In genomic region chr6:111011360-111012142, GRCh38 we compare ENCODE assay signal across 8 cellular contexts. TPM values are rescaled to one million over a fixed set of nuclear protein-coding genes. Genes with fewer than 3 reads are reported as not detected.
A peak's percentile ranks its signal among the peaks of the same experiment; 100 is the strongest.
DNase-seq lines count a peak whose midpoint lies in the region; ATAC-seq and TF ChIP-seq lines count a peak whose summit lies in the region.

No MANE protein-coding gene starts in this region.

- H3K27me3 Mint-ChIP-seq in activated T-helper 2 cell treated with anti-CD3 and anti-CD28 coated beads, Interferon-gamma antibody, Interleukin-2, Interleukin-4, amounts not matched to agents 10 μg/mL and 5 μg/mL and 100 μg/mL, durations not matched to agents 14 hours and 24 hours and 36 hours (ENCODE audit: low read depth): no peaks in the 10 kb centered on the region

- H2AFZ ChIP-seq in Karpas-422 (ENCODE audit: low read length): no peak overlapping the region
- H2AFZ ChIP-seq in fibroblast of lung (ENCODE audit: low read length): no peak overlapping the region
- no peak overlapping the region for H2AFZ ChIP-seq in neuronal stem cell (ENCODE audit: low read length)

- no peak overlapping the region for H4K8ac ChIP-seq in neuronal stem cell (ENCODE audit: low read depth, low read length)

- H3K27me3 ChIP-seq in Karpas-422 (ENCODE audit: low read length) (no peaks in the 10 kb centered on the region), fibroblast of lung (ENCODE audit: control insufficient read depth, insufficient read depth, low read length) (no peaks in the 10 kb centered on the region), neuronal stem cell (ENCODE audit: control insufficient read depth in 3 of 3, insufficient read depth in 3 of 3, low read depth in 1 of 3, low read length in 3 of 3) (no peaks in the 10 kb centered on the region)

- no peak overlapping the region for H3K4me3 ChIP-seq in Karpas-422 (ENCODE audit: low read length)
- no peak overlapping the region for H3K4me3 ChIP-seq in fibroblast of lung (replicated peaks in 1 of 4; ENCODE audit: control extremely low read depth in 1 of 4, insufficient read depth in 1 of 4, low read depth in 3 of 4, low read length in 4 of 4)
- H3K4me3 ChIP-seq in neuronal stem cell (ENCODE audit: low read length in 2 of 2): no peak overlapping the region

- H4K20me1 ChIP-seq in Karpas-422 (ENCODE audit: insufficient read depth, low read depth, low read length) (no peaks in the 10 kb centered on the region), fibroblast of lung (ENCODE audit: control insufficient read depth, extremely low read depth, insufficient read depth, low read length) (no peaks in the 10 kb centered on the region)

- no peak overlapping the region for H2AK5ac ChIP-seq in neuronal stem cell (ENCODE audit: low read depth, low read length)

- intact Hi-C loops in activated T-helper 2 cell treated with anti-CD3 and anti-CD28 coated beads, Interferon-gamma antibody, Interleukin-2, Interleukin-4, amounts not matched to agents 10 μg/mL and 5 μg/mL and 100 μg/mL, durations not matched to agents 14 hours and 24 hours and 36 hours (cut with micrococcal nuclease): loop anchor here (1.0 kb wide), 1 partner anchor 199 kb away; no protein-coding TSS in a partner anchor

- no peak overlapping the region for H3K9ac ChIP-seq in Karpas-422 (ENCODE audit: low read length)
- H3K9ac ChIP-seq in fibroblast of lung (ENCODE audit: insufficient read depth, low read length): no peak overlapping the region
- H3K9ac ChIP-seq in neuronal stem cell (ENCODE audit: low read depth, low read length, poor library complexity): no peak overlapping the region

- H3K4me1 ChIP-seq in Karpas-422 (ENCODE audit: low read length) (no peaks in the 10 kb centered on the region), fibroblast of lung (ENCODE audit: control insufficient read depth, extremely low read depth, insufficient read depth, low read length) (no peaks in the 10 kb centered on the region), neuronal stem cell (ENCODE audit: control insufficient read depth in 2 of 2, insufficient read depth in 1 of 2, low read depth in 1 of 2, low read length in 2 of 2) (no peaks in the 10 kb centered on the region)

- H3K4me3 Mint-ChIP-seq in activated T-helper 2 cell treated with anti-CD3 and anti-CD28 coated beads, Interferon-gamma antibody, Interleukin-2, Interleukin-4, amounts not matched to agents 10 μg/mL and 5 μg/mL and 100 μg/mL, durations not matched to agents 14 hours and 24 hours and 36 hours (ENCODE audit: low read depth): no peak overlapping the region

- H2BK12ac ChIP-seq in neuronal stem cell (ENCODE audit: low read length): no peak overlapping the region

- DNase-seq in activated naive CD4-positive, alpha-beta T cell treated with anti-CD3 and anti-CD28 coated beads, Interleukin-2, amount 50 U/mL, for 72 hours (ENCODE audit: low spot score in 2 of 2): peak in 1 of 2 donors; percentile 23
- DNase-seq in activated naive CD4-positive, alpha-beta T cell treated with anti-CD3 and anti-CD28 coated beads, Interleukin-2, amount 50 U/mL, for 16 hours: no peak
- DNase-seq in Karpas-422 (peak; percentile 68), SKM-1 treated with dmso at 0.1 percent for 144 hours (lab: John Stamatoyannopoulos, UW; ENCODE audit: unreplicated experiment) (peak; percentile 49), fibroblast of lung (ENCODE audit: low read depth in 2 of 2) (peak; percentile 33 to 66), neuronal stem cell (ENCODE audit: low spot score) (peak; percentile 35)
- no peak for DNase-seq in activated T-helper 2 cell treated with anti-CD3 and anti-CD28 coated beads, Interferon-gamma antibody, Interleukin-2, Interleukin-4, amounts not matched to agents 10 μg/mL and 5 μg/mL and 100 μg/mL, durations not matched to agents 14 hours and 24 hours and 36 hours (ENCODE audit: low spot score)

- H3K36me3 Mint-ChIP-seq in activated naive CD4-positive, alpha-beta T cell treated with anti-CD3 and anti-CD28 coated beads, Interleukin-2, amount 50 U/mL, for 72 hours: peaks cover 0 to 26% of the 10 kb centered on the region in 2 donors
- H3K36me3 Mint-ChIP-seq in activated T-helper 2 cell treated with anti-CD3 and anti-CD28 coated beads, Interferon-gamma antibody, Interleukin-2, Interleukin-4, amounts not matched to agents 10 μg/mL and 5 μg/mL and 100 μg/mL, durations not matched to agents 14 hours and 24 hours and 36 hours (ENCODE audit: low read depth): peaks cover 61% of the 10 kb centered on the region

- no peak overlapping the region for H4K91ac ChIP-seq in neuronal stem cell (ENCODE audit: low read depth, low read length, poor library complexity)

- no peak overlapping the region for H3K4me2 ChIP-seq in Karpas-422 (ENCODE audit: low read depth, low read length, poor library complexity, severe bottlenecking)
- H3K4me2 ChIP-seq in fibroblast of lung (ENCODE audit: extremely low read depth, insufficient read depth, low read length): no peak overlapping the region
- no peak overlapping the region for H3K4me2 ChIP-seq in neuronal stem cell (ENCODE audit: insufficient read depth, low read length, poor library complexity, severe bottlenecking)

- H3K27ac ChIP-seq in Karpas-422 (ENCODE audit: low read length) (no peak overlapping the region), fibroblast of lung (ENCODE audit: insufficient read depth, low read length) (no peak overlapping the region), neuronal stem cell (replicated peaks; ENCODE audit: low read length) (no peak overlapping the region)

- peaks cover 4% of the 10 kb centered on the region for H3K4me1 Mint-ChIP-seq in activated T-helper 2 cell treated with anti-CD3 and anti-CD28 coated beads, Interferon-gamma antibody, Interleukin-2, Interleukin-4, amounts not matched to agents 10 μg/mL and 5 μg/mL and 100 μg/mL, durations not matched to agents 14 hours and 24 hours and 36 hours (ENCODE audit: low read depth)

- H3K9me3 ChIP-seq in Karpas-422 (ENCODE audit: low read length) (no peaks in the 10 kb centered on the region), fibroblast of lung (ENCODE audit: control insufficient read depth, insufficient read depth, low read depth, low read length) (no peaks in the 10 kb centered on the region), neuronal stem cell (replicated peaks in 1 of 2; ENCODE audit: control insufficient read depth in 2 of 2, insufficient read depth in 1 of 2, low read depth in 1 of 2, low read length in 2 of 2) (peaks cover 4 to 11% of the 10 kb centered on the region in 2 donors)

- no CpG with 5 or more reads among the region's 2 CpGs for WGBS in neuronal stem cell (ENCODE audit: extremely low coverage in 2 of 2, insufficient read length in 2 of 2, insufficient replicate concordance in 1 of 2), 2 donors

- no peak overlapping the region for H2BK15ac ChIP-seq in neuronal stem cell (ENCODE audit: low read length)

- H3K4ac ChIP-seq in neuronal stem cell (ENCODE audit: low read length): no peak overlapping the region

- no peaks in the 10 kb centered on the region for H3K9me2 ChIP-seq in Karpas-422 (replicated peaks; ENCODE audit: insufficient read depth, low read length)

- H3K36me3 ChIP-seq in Karpas-422 (ENCODE audit: insufficient read depth, low read length) (peaks cover 69% of the 10 kb centered on the region), fibroblast of lung (ENCODE audit: control insufficient read depth, insufficient read depth, low read length) (peaks cover 6% of the 10 kb centered on the region), neuronal stem cell (replicated peaks in 1 of 2; ENCODE audit: control insufficient read depth in 2 of 2, insufficient read depth in 2 of 2, low read length in 2 of 2) (peaks cover 12 to 84% of the 10 kb centered on the region in 2 donors)

- peaks cover 2% of the 10 kb centered on the region for H3K79me1 ChIP-seq in neuronal stem cell (ENCODE audit: low read depth, low read length)

- H3K23ac ChIP-seq in neuronal stem cell (ENCODE audit: low read depth, low read length, poor library complexity): no peak overlapping the region

- H3K79me2 ChIP-seq in Karpas-422 (ENCODE audit: low read length) (peaks cover 31% of the 10 kb centered on the region), fibroblast of lung (ENCODE audit: control insufficient read depth, insufficient read depth, low read length) (no peaks in the 10 kb centered on the region)

- ATAC-seq in activated naive CD4-positive, alpha-beta T cell treated with anti-CD3 and anti-CD28 coated beads, Interleukin-2, amount 50 U/mL, for 72 hours: peak; percentile 37 to 40
- no peak for ATAC-seq in GM21528 (IDR thresholded peaks at IDR 0.05; ENCODE audit: low FRiP score, unreplicated experiment)

- H3K27ac Mint-ChIP-seq in activated naive CD4-positive, alpha-beta T cell treated with anti-CD3 and anti-CD28 coated beads, Interleukin-2, amount 50 U/mL, for 72 hours: peak overlapping the region in 1 of 2 donors; percentile 1
- no peak overlapping the region for H3K27ac Mint-ChIP-seq in activated T-helper 2 cell treated with anti-CD3 and anti-CD28 coated beads, Interferon-gamma antibody, Interleukin-2, Interleukin-4, amounts not matched to agents 10 μg/mL and 5 μg/mL and 100 μg/mL, durations not matched to agents 14 hours and 24 hours and 36 hours

- H2BK120ac ChIP-seq in neuronal stem cell (ENCODE audit: low read depth, low read length): no peak overlapping the region

- no peaks in the 10 kb centered on the region for H3K9me3 Mint-ChIP-seq in activated naive CD4-positive, alpha-beta T cell treated with anti-CD3 and anti-CD28 coated beads, Interleukin-2, amount 50 U/mL, for 72 hours
- no peaks in the 10 kb centered on the region for H3K9me3 Mint-ChIP-seq in activated T-helper 2 cell treated with anti-CD3 and anti-CD28 coated beads, Interferon-gamma antibody, Interleukin-2, Interleukin-4, amounts not matched to agents 10 μg/mL and 5 μg/mL and 100 μg/mL, durations not matched to agents 14 hours and 24 hours and 36 hours

- H3K14ac ChIP-seq in neuronal stem cell (ENCODE audit: low read length): no peak overlapping the region

- H3K18ac ChIP-seq in neuronal stem cell (ENCODE audit: low read length): no peak overlapping the region

- no peak overlapping the region for H2BK5ac ChIP-seq in neuronal stem cell (ENCODE audit: low read length)

- TF ChIP-seq CTCF in fibroblast of lung (conservative IDR thresholded peaks at IDR 0.05 in 1 of 2, IDR thresholded peaks at IDR 0.05 in 1 of 2; ENCODE audit: low read depth in 1 of 2, low read length in 2 of 2): peak; percentile 68 to 71

RNA-seq across cellular contexts. Expression of gene RPF2, which starts 29.7 kb away (rescaled TPM):
- 10 to 100 TPM; 33.1 to 41.7 TPM for total RNA-seq in activated naive CD4-positive, alpha-beta T cell treated with anti-CD3 and anti-CD28 coated beads, Interleukin-2, amount 50 U/mL, for 72 hours
- total RNA-seq in Karpas-422 (2014; rRNA removed; shearing (Covaris generic); ENCODE audit: low replicate concordance): 26.8 and 55.5 TPM in 2 replicates
- 27.4 and 28.5 TPM in 2 replicates for total RNA-seq in fibroblast of lung
- 36.4 and 40.0 TPM in 2 replicates for polyA plus RNA-seq in fibroblast of lung
- 26.8 and 32.8 TPM in 2 replicates for polyA plus RNA-seq in fibroblast of lung (2012)
- polyA minus RNA-seq in fibroblast of lung (ENCODE audit: low replicate concordance): 4.7 and 6.0 TPM in 2 replicates
- 31.4 TPM for polyA plus RNA-seq in neuronal stem cell (2013, experiment 1 of 2)
- 31.7 TPM for polyA plus RNA-seq in neuronal stem cell (2013, experiment 2 of 2)
- total RNA-seq in activated T-helper 2 cell treated with anti-CD3 and anti-CD28 coated beads, Interferon-gamma antibody, Interleukin-2, Interleukin-4, amounts not matched to agents 10 μg/mL and 5 μg/mL and 100 μg/mL, durations not matched to agents 14 hours and 24 hours and 36 hours: 51.2 and 52.0 TPM in 2 replicates

RNA-seq across cellular contexts. Expression of gene GTF3C6, which starts 53.0 kb away (rescaled TPM):
- total RNA-seq in activated naive CD4-positive, alpha-beta T cell treated with anti-CD3 and anti-CD28 coated beads, Interleukin-2, amount 50 U/mL, for 72 hours: 10 to 100 TPM; 72.0 to 85.7 TPM
- 30.4 and 39.7 TPM in 2 replicates for total RNA-seq in Karpas-422 (2014; rRNA removed; shearing (Covaris generic); ENCODE audit: low replicate concordance)
- total RNA-seq in fibroblast of lung: 44.3 and 47.3 TPM in 2 replicates
- polyA plus RNA-seq in fibroblast of lung: 74.4 and 90.5 TPM in 2 replicates
- polyA plus RNA-seq in fibroblast of lung (2012): 104 and 136 TPM in 2 replicates
- not detected in 2 replicates for polyA minus RNA-seq in fibroblast of lung (ENCODE audit: low replicate concordance)
- 75.2 TPM for polyA plus RNA-seq in neuronal stem cell (2013, experiment 1 of 2)
- 74.4 TPM for polyA plus RNA-seq in neuronal stem cell (2013, experiment 2 of 2)
- 141 and 146 TPM in 2 replicates for total RNA-seq in activated T-helper 2 cell treated with anti-CD3 and anti-CD28 coated beads, Interferon-gamma antibody, Interleukin-2, Interleukin-4, amounts not matched to agents 10 μg/mL and 5 μg/mL and 100 μg/mL, durations not matched to agents 14 hours and 24 hours and 36 hours

Comparison
In these comparisons a context has a peak if more than half of its experiments do, and no peak if none do; other contexts are left out.
1. DNase-seq: peak in Karpas-422 (single experiment), SKM-1 treated with dmso at 0.1 percent for 144 hours (single experiment), fibroblast of lung (2 of 2) and neuronal stem cell (single experiment); none in activated naive CD4-positive, alpha-beta T cell treated with anti-CD3 and anti-CD28 coated beads, Interleukin-2, amount 50 U/mL, for 16 hours (single experiment) and activated T-helper 2 cell treated with anti-CD3 and anti-CD28 coated beads, Interferon-gamma antibody, Interleukin-2, Interleukin-4, amounts not matched to agents 10 μg/mL and 5 μg/mL and 100 μg/mL, durations not matched to agents 14 hours and 24 hours and 36 hours (single experiment).